Comparison of ENCODE assay signal across 8 cellular contexts in genomic region chr9:96382839-96383164, GRCh38. TPM values are rescaled to one million over a fixed set of nuclear protein-coding genes. Genes with fewer than 3 reads are reported as not detected.
DNase-seq lines count a peak whose midpoint lies in the region; ATAC-seq and TF ChIP-seq lines count a peak whose summit lies in the region.

No MANE protein-coding gene starts in this region.

- H3K4me3 ChIP-seq in right atrium auricular region, result peak overlapping the region; percentile 80 to 82
- peak overlapping the region; percentile 63 for H3K4me3 ChIP-seq in effector memory CD4-positive, alpha-beta T cell (ENCODE audit: insufficient read depth, low read depth, low read length, poor library complexity, severe bottlenecking)

- ATAC-seq in Right ventricle myocardium superior (ENCODE audit: poor library complexity) (no peak), naive B cell (ENCODE audit: low read depth in 2 of 2) (no peak), GM21723 (IDR thresholded peaks at IDR 0.05; ENCODE audit: unreplicated experiment) (no peak)

- DNase-seq in right atrium auricular region (ENCODE audit: low spot score), result no peak
- DNase-seq in Right ventricle myocardium superior, result no peak
- DNase-seq in effector memory CD4-positive, alpha-beta T cell, result no peak
- no peak for DNase-seq in naive B cell
- DNase-seq in hippocampal formation (lab: John Stamatoyannopoulos, UW), result no peak
- DNase-seq in stimulated activated CD4-positive, alpha-beta T cell treated with anti-CD3 and anti-CD28 coated beads, Interleukin-12 subunit alpha, Interleukin-12 subunit beta, amount 100 ng/mL, for 4 hours, result no peak
- DNase-seq in NCI-H1105 (lab: John Stamatoyannopoulos, UW), result no peak

- H3K27me3 ChIP-seq in right atrium auricular region, result no peaks in the 10 kb centered on the region
- H3K27me3 ChIP-seq in effector memory CD4-positive, alpha-beta T cell (replicated peaks; ENCODE audit: control insufficient read depth, insufficient read depth, low read length, poor library complexity, severe bottlenecking), result no peaks in the 10 kb centered on the region

- peaks cover 0 to 27% of the 10 kb centered on the region in 2 donors for H3K4me1 ChIP-seq in right atrium auricular region
- peaks cover 6% of the 10 kb centered on the region for H3K4me1 ChIP-seq in effector memory CD4-positive, alpha-beta T cell (ENCODE audit: control insufficient read depth, insufficient read depth, low read length, poor library complexity, severe bottlenecking)

- peaks cover 0 to 12% (median 9%) of the 10 kb centered on the region in 3 donors for H3K27me3 Mint-ChIP-seq in naive B cell

- H3K27ac ChIP-seq in right atrium auricular region, result peak overlapping the region; percentile 92 to 96
- H3K27ac ChIP-seq in effector memory CD4-positive, alpha-beta T cell (ENCODE audit: insufficient read depth, low read length, poor library complexity, severe bottlenecking), result no peak overlapping the region

- no peak for TF ChIP-seq CTCF in right atrium auricular region (IDR thresholded peaks at IDR 0.05)

- no peaks in the 10 kb centered on the region for H3K9me3 Mint-ChIP-seq in naive B cell

- peaks cover 6 to 18% (median 13%) of the 10 kb centered on the region in 3 donors for H3K4me1 Mint-ChIP-seq in naive B cell

- peaks cover 0 to 8% of the 10 kb centered on the region in 2 donors for H3K36me3 Mint-ChIP-seq in naive B cell

- H3K4me3 Mint-ChIP-seq in naive B cell, result peak overlapping the region; percentile 62 to 85 (median 82)

- intact Hi-C loops in Right ventricle myocardium superior (cut with DNase I), result loop anchor here (5.0 kb wide), 1 partner anchor 34 kb away; the partner anchor contains the start of gene ZNF367

- H3K27ac Mint-ChIP-seq in naive B cell, result peak overlapping the region in 1 of 6 donors; percentile 18

- no peaks in the 10 kb centered on the region for H3K36me3 ChIP-seq in right atrium auricular region
- H3K36me3 ChIP-seq in effector memory CD4-positive, alpha-beta T cell (ENCODE audit: control insufficient read depth, insufficient read depth, low read length), result no peaks in the 10 kb centered on the region

- H3K9me3 ChIP-seq in right atrium auricular region, result no peaks in the 10 kb centered on the region
- no peaks in the 10 kb centered on the region for H3K9me3 ChIP-seq in effector memory CD4-positive, alpha-beta T cell (ENCODE audit: control insufficient read depth, low read length)

RNA-seq across cellular contexts. Expression of gene SLC35D2, which starts 0.7 kb away (rescaled TPM):
- total RNA-seq in right atrium auricular region (10 to 100 TPM in 1 of 2 donors, 1 to 10 TPM in 1; 9.7 to 14.5 TPM), Right ventricle myocardium superior (13.5 TPM)
- polyA plus RNA-seq in naive B cell (ENCODE audit: low read depth in 6 of 6), result 1 to 10 TPM; 1.8 to 5.5 (median 2.9) TPM

RNA-seq across cellular contexts. Expression of gene ZNF367, which starts 35.4 kb away (rescaled TPM):
- total RNA-seq in right atrium auricular region, result 1 to 10 TPM in 1 of 2 donors, under 1 TPM in 1; 0.75 to 1.2 TPM
- 4.3 TPM for total RNA-seq in Right ventricle myocardium superior
- polyA plus RNA-seq in naive B cell (ENCODE audit: low read depth in 6 of 6), result 1 to 10 TPM in 2 of 6 donors, under 1 TPM in 3, not detected in 1; 0.38 to 1.2 (median 0.95) TPM
